In the genomic region with DNA sequence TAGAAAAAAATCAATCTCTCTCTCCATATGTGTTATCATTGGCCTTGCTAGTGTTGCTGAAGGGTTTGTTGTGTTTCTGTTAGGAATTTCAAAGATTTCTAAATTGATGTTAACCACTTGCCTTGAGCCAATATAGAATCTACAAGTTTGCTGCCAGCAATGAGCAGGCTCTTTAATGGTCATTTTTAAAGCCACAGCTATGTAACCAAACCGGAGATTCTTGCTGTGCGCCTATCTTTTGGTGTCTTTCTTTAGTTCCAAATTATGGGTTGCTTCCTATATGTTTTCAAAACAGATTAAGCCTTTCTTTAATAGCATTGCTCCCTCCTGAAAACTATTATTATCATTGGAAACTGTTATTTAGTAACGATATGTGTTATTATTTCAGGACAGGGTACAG, we compare ENCODE assay signal across 30 cellular contexts.
"Had no signal": no experiment of that assay in that cellular context is flagged by ENCODE, and none has a peak within 500 bp of the region (broad histone marks: within the 10 kb centered on the region; RNA-seq: fewer than 3 reads in every experiment).

No MANE protein-coding gene starts in this region.

- H3K27ac ChIP-seq: brain microvascular endothelial cell, esophagus muscularis mucosa, foreskin keratinocyte, gastrocnemius medialis, heart right ventricle had no signal

- H3K4me1 Mint-ChIP-seq: activated CD4-positive, alpha-beta memory T cell treated with anti-CD3 and anti-CD28 coated beads, Interleukin-2, amount 10 ng/mL, durations not matched to agents 7 days and 5 days; activated CD4-positive, alpha-beta T cell treated with anti-CD3 and anti-CD28 coated beads for 36 hours; activated CD4-positive, alpha-beta T cell treated with anti-CD3 and anti-CD28 coated beads, Interleukin-2, amount 10 ng/mL, durations not matched to agents 24 days and 14 days; activated naive CD4-positive, alpha-beta T cell treated with anti-CD3 and anti-CD28 coated beads, Interleukin-2, amount 10 ng/mL, durations not matched to agents 7 days and 5 days; activated naive CD8-positive, alpha-beta T cell treated with anti-CD3 and anti-CD28 coated beads, Interleukin-2, amount 10 ng/mL, durations not matched to agents 7 days and 5 days; central memory CD8-positive, alpha-beta T cell; T-cell had no signal

- H3K4me3 ChIP-seq: esophagus muscularis mucosa, gastrocnemius medialis, heart right ventricle had no signal

- H3K36me3 ChIP-seq: brain microvascular endothelial cell, gastrocnemius medialis, heart right ventricle had no signal

- H3K27me3 ChIP-seq: brain microvascular endothelial cell, esophagus muscularis mucosa, foreskin keratinocyte, gastrocnemius medialis, heart right ventricle had no signal

- H3K9me3 Mint-ChIP-seq: activated CD4-positive, alpha-beta memory T cell treated with anti-CD3 and anti-CD28 coated beads, Interleukin-2, amount 10 ng/mL, durations not matched to agents 7 days and 5 days; activated CD4-positive, alpha-beta T cell treated with anti-CD3 and anti-CD28 coated beads, Interleukin-2, amount 10 ng/mL, durations not matched to agents 24 days and 14 days; activated T-cell treated with anti-CD3 and anti-CD28 coated beads, Interleukin-2, amount 50 U/mL, for 24 hours had no signal

- H3K36me3 Mint-ChIP-seq: activated naive CD4-positive, alpha-beta T cell treated with anti-CD3 and anti-CD28 coated beads, Interleukin-2, amount 10 ng/mL, durations not matched to agents 7 days and 5 days; activated naive CD8-positive, alpha-beta T cell treated with anti-CD3 and anti-CD28 coated beads, Interleukin-2, amount 10 ng/mL, durations not matched to agents 7 days and 5 days; T-cell had no signal

- H3K9me3 ChIP-seq: esophagus muscularis mucosa, gastrocnemius medialis, heart right ventricle had no signal

- H3K27ac Mint-ChIP-seq: activated CD4-positive, alpha-beta memory T cell treated with anti-CD3 and anti-CD28 coated beads, Interleukin-2, amount 10 ng/mL, durations not matched to agents 7 days and 5 days; activated CD4-positive, alpha-beta T cell treated with anti-CD3 and anti-CD28 coated beads for 36 hours; activated CD4-positive, alpha-beta T cell treated with anti-CD3 and anti-CD28 coated beads, Interleukin-2, amount 10 ng/mL, durations not matched to agents 24 days and 14 days; activated naive CD4-positive, alpha-beta T cell treated with anti-CD3 and anti-CD28 coated beads, Interleukin-2, amount 10 ng/mL, durations not matched to agents 7 days and 5 days; activated naive CD4-positive, alpha-beta T cell treated with anti-CD3 and anti-CD28 coated beads, Interleukin-2, amount 50 U/mL, for 72 hours; activated naive CD8-positive, alpha-beta T cell treated with anti-CD3 and anti-CD28 coated beads, Interleukin-2, amount 10 ng/mL, durations not matched to agents 7 days and 5 days; activated T-cell treated with anti-CD3 and anti-CD28 coated beads, Interleukin-2, amount 50 U/mL, for 24 hours; activated T-cell treated with anti-CD3 and anti-CD28 coated beads, Interleukin-2, amount 50 U/mL, for 72 hours; effector memory CD8-positive, alpha-beta T cell; T-cell; T-helper 1 cell treated with Interleukin-12 subunit alpha and Interleukin-12 subunit beta and Interleukin-4 antibody, amounts not matched to agents 30 μg/mL and 1 μg/mL, for 36 hours had no signal

- H3K4me3 Mint-ChIP-seq: activated CD4-positive, alpha-beta memory T cell treated with anti-CD3 and anti-CD28 coated beads, Interleukin-2, amount 10 ng/mL, durations not matched to agents 7 days and 5 days; activated CD4-positive, alpha-beta T cell treated with anti-CD3 and anti-CD28 coated beads for 36 hours; activated CD4-positive, alpha-beta T cell treated with anti-CD3 and anti-CD28 coated beads, Interleukin-2, amount 10 ng/mL, durations not matched to agents 24 days and 14 days; activated naive CD4-positive, alpha-beta T cell treated with anti-CD3 and anti-CD28 coated beads, Interleukin-2, amount 10 ng/mL, durations not matched to agents 7 days and 5 days; activated naive CD8-positive, alpha-beta T cell treated with anti-CD3 and anti-CD28 coated beads, Interleukin-2, amount 10 ng/mL, durations not matched to agents 7 days and 5 days; activated T-cell treated with anti-CD3 and anti-CD28 coated beads, Interleukin-2, amount 50 U/mL, for 24 hours; activated T-cell treated with anti-CD3 and anti-CD28 coated beads, Interleukin-2, amount 50 U/mL, for 72 hours; central memory CD8-positive, alpha-beta T cell; effector memory CD8-positive, alpha-beta T cell; T-cell; T-helper 1 cell treated with Interleukin-12 subunit alpha and Interleukin-12 subunit beta and Interleukin-4 antibody, amounts not matched to agents 30 μg/mL and 1 μg/mL, for 36 hours had no signal

- ATAC-seq: activated CD4-positive, alpha-beta T cell treated with anti-CD3 and anti-CD28 coated beads for 36 hours; activated naive CD4-positive, alpha-beta T cell treated with anti-CD3 and anti-CD28 coated beads, Interleukin-2, amount 50 U/mL, for 72 hours; activated T-cell treated with anti-CD3 and anti-CD28 coated beads, Interleukin-2, amount 50 U/mL, for 72 hours; effector memory CD8-positive, alpha-beta T cell; foreskin keratinocyte; gastrocnemius medialis; heart right ventricle; T-cell had no signal

- H3K4me1 ChIP-seq: gastrocnemius medialis, heart right ventricle had no signal

- DNase-seq: activated CD4-positive, alpha-beta memory T cell treated with anti-CD3 and anti-CD28 coated beads, Interleukin-2, amount 10 ng/mL, durations not matched to agents 7 days and 5 days; activated CD4-positive, alpha-beta T cell treated with anti-CD3 and anti-CD28 coated beads for 36 hours; activated CD4-positive, alpha-beta T cell treated with anti-CD3 and anti-CD28 coated beads, Interleukin-2, amount 10 ng/mL, durations not matched to agents 24 days and 14 days; activated CD4-positive, alpha-beta T cell treated with anti-CD3 and anti-CD28 coated beads, Interleukin-2, amount 50 U/mL, for 4 hours; activated CD4-positive, CD25-positive, alpha-beta regulatory T cell; activated CD4-positive, CD25-positive, alpha-beta regulatory T cell treated with anti-CD3 and anti-CD28 coated beads, Interleukin-2, amount 50 U/mL, for 72 hours; activated CD8-positive, alpha-beta memory T cell treated with anti-CD3 and anti-CD28 coated beads, Interleukin-2, amount 50 U/mL, for 48 hours; activated gamma-delta T cell; activated naive CD4-positive, alpha-beta T cell; activated naive CD4-positive, alpha-beta T cell treated with anti-CD3 and anti-CD28 coated beads, Interleukin-2, amount 10 ng/mL, durations not matched to agents 7 days and 5 days; activated naive CD8-positive, alpha-beta T cell treated with anti-CD3 and anti-CD28 coated beads, Interleukin-2, amount 10 ng/mL, durations not matched to agents 7 days and 5 days; activated T-cell treated with anti-CD3 and anti-CD28 coated beads for 4 hours; activated T-cell treated with anti-CD3 and anti-CD28 coated beads, Interleukin-2, amount 50 U/mL, for 24 hours; activated T-cell treated with anti-CD3 and anti-CD28 coated beads, Interleukin-2, amount 50 U/mL, for 72 hours; anterior cingulate cortex; brain microvascular endothelial cell; cortex of kidney; dermis blood vessel endothelial cell; effector CD4-positive, alpha-beta T cell; effector memory CD8-positive, alpha-beta T cell; erythroblast; foreskin keratinocyte; gastrocnemius medialis; heart right ventricle; T-cell; T1000 had no signal

- H3K27me3 Mint-ChIP-seq: activated CD4-positive, alpha-beta memory T cell treated with anti-CD3 and anti-CD28 coated beads, Interleukin-2, amount 10 ng/mL, durations not matched to agents 7 days and 5 days; activated CD4-positive, alpha-beta T cell treated with anti-CD3 and anti-CD28 coated beads for 36 hours; activated CD4-positive, alpha-beta T cell treated with anti-CD3 and anti-CD28 coated beads, Interleukin-2, amount 10 ng/mL, durations not matched to agents 24 days and 14 days; activated naive CD4-positive, alpha-beta T cell treated with anti-CD3 and anti-CD28 coated beads, Interleukin-2, amount 10 ng/mL, durations not matched to agents 7 days and 5 days; activated naive CD8-positive, alpha-beta T cell treated with anti-CD3 and anti-CD28 coated beads, Interleukin-2, amount 10 ng/mL, durations not matched to agents 7 days and 5 days; activated T-cell treated with anti-CD3 and anti-CD28 coated beads, Interleukin-2, amount 50 U/mL, for 24 hours; central memory CD8-positive, alpha-beta T cell; effector memory CD8-positive, alpha-beta T cell; T-cell had no signal
